ENCODE assay signal across 24 cellular contexts in genomic region chr19:33507021-33507956, GRCh38. TPM values are rescaled to one million over a fixed set of nuclear protein-coding genes. Genes with fewer than 3 reads are reported as not detected.
DNase-seq lines count a peak whose midpoint lies in the region; ATAC-seq and TF ChIP-seq lines count a peak whose summit lies in the region.
"Had no signal": no experiment of that assay in that cellular context is flagged by ENCODE, and none has a peak within 500 bp of the region (broad histone marks: within the 10 kb centered on the region; RNA-seq: fewer than 3 reads in every experiment).

No MANE protein-coding gene starts in this region.

- H3K36me3 ChIP-seq in GM23338 (ENCODE audit: insufficient read depth) = no peaks in the 10 kb centered on the region

- H4K20me1 ChIP-seq in GM23338 (replicated peaks; ENCODE audit: insufficient read depth) = 0 out of 2 replicates have a peak, but pooled peaks cover 3% of the 10 kb centered on the region

- ATAC-seq in GM23338 (no peak), HG02588 (IDR thresholded peaks at IDR 0.05; ENCODE audit: unreplicated experiment) (no peak)
- ATAC-seq: WTC11 had no signal

- H3K4me3 ChIP-seq in GM23338 (no peak overlapping the region), fibroblast of mammary gland (ENCODE audit: control insufficient read depth, low read depth, low read length) (no peak overlapping the region)
- H3K4me3 ChIP-seq: adrenal gland, Peyer's patch, sigmoid colon had no signal

- peaks cover 32% of the 10 kb centered on the region for H3K4me1 Mint-ChIP-seq in GM23338
- H3K4me1 Mint-ChIP-seq: CD14-positive monocyte had no signal

- H3K9me3 Mint-ChIP-seq in GM23338 = no peaks in the 10 kb centered on the region
- H3K9me3 Mint-ChIP-seq: activated CD4-positive, alpha-beta memory T cell treated with anti-CD3 and anti-CD28 coated beads for 36 hours; natural killer cell; WTC11 had no signal

- peaks cover 3% of the 10 kb centered on the region; the same call in 2 of the 3 replicates for H3K36me3 Mint-ChIP-seq in GM23338 (ENCODE audit: low read depth)
- H3K36me3 Mint-ChIP-seq: natural killer cell, WTC11 had no signal

- no peak overlapping the region for H3K4me2 ChIP-seq in GM23338

- TF ChIP-seq CTCF in GM23338 (conservative IDR thresholded peaks at IDR 0.05; ENCODE audit: low read depth in 2 of 2) (no peak), fibroblast of mammary gland (conservative IDR thresholded peaks at IDR 0.05; ENCODE audit: control insufficient read depth, insufficient read depth, low read depth, low read length) (no peak)

- H3K9me2 ChIP-seq in GM23338 (ENCODE audit: insufficient read depth) = no peaks in the 10 kb centered on the region

- no peak overlapping the region; the same call in 1 of the 2 replicates for H3K27ac ChIP-seq in GM23338 (ENCODE audit: low read depth)
- H3K27ac ChIP-seq: adrenal gland, Peyer's patch, sigmoid colon had no signal

- H3K79me2 ChIP-seq in GM23338 (replicated peaks; ENCODE audit: insufficient read depth) = 0 out of 2 replicates have a peak, but pooled peaks cover 6% of the 10 kb centered on the region

- no peaks in the 10 kb centered on the region for H3F3A ChIP-seq in GM23338 (replicated peaks; ENCODE audit: low read depth)

- no peak overlapping the region; the same call in 2 of the 3 replicates for H3K4me3 Mint-ChIP-seq in GM23338
- H3K4me3 Mint-ChIP-seq: activated CD4-positive, alpha-beta memory T cell treated with anti-CD3 and anti-CD28 coated beads for 36 hours; CD14-positive monocyte; natural killer cell; WTC11 had no signal

- H2AFZ ChIP-seq in GM23338 = no peak overlapping the region

- H3K27ac Mint-ChIP-seq in GM23338 = no peak overlapping the region
- H3K27ac Mint-ChIP-seq: activated CD4-positive, alpha-beta memory T cell treated with anti-CD3 and anti-CD28 coated beads for 36 hours; CD14-positive monocyte had no signal

- peak; percentile 18 for DNase-seq in GM23338 (ENCODE audit: low spot score)
- peak; percentile 69 for DNase-seq in SK-N-DZ (ENCODE audit: low spot score)
- DNase-seq in fibroblast of mammary gland (ENCODE audit: low read depth) = peak; percentile 12
- DNase-seq in mucosa of gallbladder (ENCODE audit: low spot score) = peak; percentile 19
- no peak for DNase-seq in globus pallidus (ENCODE audit: low spot score)
- no peak for DNase-seq in effector CD4-positive, alpha-beta T cell
- no peak for DNase-seq in GDM1 (lab: John Stamatoyannopoulos, UW)
- DNase-seq: activated CD4-positive, alpha-beta memory T cell treated with anti-CD3 and anti-CD28 coated beads for 36 hours; activated gamma-delta T cell treated with Interleukin-2 at 50 U/mL for 16 hours; activated T-cell treated with anti-CD3 and anti-CD28 coated beads for 4 hours; cortex of kidney; H7; islet precursor cell; mesenchymal stem cell; natural killer cell; NCI-H1417; NCI-H510A treated with DMSO at 0.1 percent for 48 hours; NK-92 treated with Interleukin-12 subunit alpha and Interleukin-12 subunit beta, amount 100 ng/mL, for 24 hours; Peyer's patch; sigmoid colon had no signal

- H3K27me3 Mint-ChIP-seq in GM23338 (ENCODE audit: insufficient read depth, low read depth, poor library complexity) = peaks cover 4% of the 10 kb centered on the region
- H3K27me3 Mint-ChIP-seq: activated CD4-positive, alpha-beta memory T cell treated with anti-CD3 and anti-CD28 coated beads for 36 hours had no signal

- H3K4me1 ChIP-seq in GM23338 (ENCODE audit: insufficient read depth) = peaks cover 22% of the 10 kb centered on the region
- H3K4me1 ChIP-seq: adrenal gland, Peyer's patch, sigmoid colon had no signal

- no peaks in the 10 kb centered on the region for H3K27me3 ChIP-seq in GM23338 (ENCODE audit: insufficient read depth)
- H3K27me3 ChIP-seq: adrenal gland, Peyer's patch, sigmoid colon had no signal

TF ChIP-seq in GM23338, 12 proteins besides CTCF, POLR2A, EP300 and RAD21:
- no peak for TF ChIP-seq EZH2 (IDR thresholded peaks at IDR 0.05; ENCODE audit: low read depth, unreplicated experiment)
- no peak for TF ChIP-seq NANOG (IDR thresholded peaks at IDR 0.05; ENCODE audit: borderline replicate concordance)
- TF ChIP-seq POLR2AphosphoS5 (IDR thresholded peaks at IDR 0.05; ENCODE audit: low read depth) = no peak
- TF ChIP-seq STAT1 (IDR thresholded peaks at IDR 0.05; ENCODE audit: unreplicated experiment) = no peak

RNA-seq across cellular contexts. Expression of gene PEPD, which starts 14.3 kb away (rescaled TPM):
- 89.2 and 95.5 TPM in 2 replicates for total RNA-seq in GM23338 (2014; rRNA removed; shearing (Covaris generic))
- 81.7 and 84.7 TPM in 2 replicates for polyA plus RNA-seq in GM23338 (2016; fragmentation: Nextera tagmentation; extraction: Ambion mirVana)
- 48.6 and 63.5 TPM in 2 replicates for polyA plus RNA-seq in SK-N-DZ (2014; cell fraction: cytosol; rRNA removed)
- polyA plus RNA-seq in SK-N-DZ (2014; cell fraction: nucleus; rRNA removed) = 39.3 and 62.3 TPM in 2 replicates
- 90.3 TPM for total RNA-seq in mucosa of gallbladder

Comparison
In these comparisons a context has a peak if more than half of its experiments do, and no peak if none do; other contexts are left out.
1. DNase-seq: peak in GM23338 (single experiment), SK-N-DZ (single experiment), fibroblast of mammary gland (single experiment) and mucosa of gallbladder (single experiment); none in globus pallidus (single experiment), effector CD4-positive, alpha-beta T cell (single experiment) and GDM1 (single experiment).